ENCODE assay signal across 8 cellular contexts in the genomic region with DNA sequence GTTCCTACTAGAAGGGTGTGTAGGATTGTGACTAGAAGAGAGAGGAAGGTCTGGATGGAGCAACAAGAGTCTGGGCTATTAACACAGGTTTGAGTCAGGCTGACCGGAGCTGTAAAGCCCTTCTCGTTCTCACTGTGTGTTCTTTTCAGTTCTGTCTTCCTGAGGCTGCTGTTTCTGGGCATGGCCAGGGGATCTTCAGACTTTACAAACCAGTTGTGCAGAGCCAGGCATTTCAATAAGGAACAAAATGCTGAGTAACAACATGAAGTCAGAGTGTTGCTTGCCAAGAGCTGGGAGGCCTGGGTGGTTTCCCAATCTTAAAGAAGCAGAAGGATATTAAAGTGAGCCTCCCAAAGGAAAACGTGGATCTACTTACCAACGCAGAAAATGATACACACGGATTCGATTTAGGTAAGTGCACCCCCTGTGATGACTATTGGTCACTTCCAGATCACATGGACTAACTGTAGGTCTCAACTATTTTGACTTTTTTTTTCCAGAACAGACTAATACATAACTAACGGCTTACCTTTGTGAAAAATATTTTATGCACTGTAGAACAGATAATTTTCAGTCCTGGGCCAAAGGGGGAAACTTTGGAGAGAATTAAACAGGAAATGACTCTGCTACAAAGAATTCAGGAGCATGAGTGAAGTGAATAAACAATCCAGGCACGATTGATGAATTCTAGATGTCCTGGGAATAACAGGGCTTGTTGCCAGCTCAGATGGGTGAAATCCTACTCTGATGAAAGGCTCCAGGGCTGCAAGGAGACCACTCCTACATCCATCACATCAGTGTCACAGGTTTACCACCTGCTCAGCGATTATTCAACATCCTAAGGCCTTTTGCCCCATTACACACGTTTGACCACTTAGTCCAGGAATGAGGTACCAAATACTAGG.
DNase-seq lines count a peak whose midpoint lies in the region; ATAC-seq and TF ChIP-seq lines count a peak whose summit lies in the region.

No MANE protein-coding gene starts in this region.

- TF ChIP-seq CTCF in prostate gland (IDR thresholded peaks at IDR 0.05) = peak in 1 of 4 experiments; percentile 17

- peak; percentile 64 for ATAC-seq in HG03039 (IDR thresholded peaks at IDR 0.05; ENCODE audit: unreplicated experiment)
- peak; percentile 92 for ATAC-seq in Right ventricle myocardium inferior
- no peak for ATAC-seq in HG03565 (IDR thresholded peaks at IDR 0.05; ENCODE audit: unreplicated experiment)

- DNase-seq in UCSD-AML1 (lab: John Stamatoyannopoulos, UW; ENCODE audit: unreplicated experiment) (peak; percentile 35), Right ventricle myocardium inferior (ENCODE audit: missing footprints) (peak; percentile 75), prostate gland (ENCODE audit: low spot score) (peak; percentile 86), NCI-H510A treated with DMSO at 0.1 percent for 48 hours (lab: John Stamatoyannopoulos, UW) (no peak)
- no peak for DNase-seq in central memory CD4-positive, alpha-beta T cell

- H3K4me1 ChIP-seq in BLaER1 treated with 17β-estradiol and CSF1 and Interleukin-3, amounts not matched to agents 10 nM and 100 nM = peaks cover 14 to 98% (median 53%) of the 10 kb centered on the region in 10 experiments; a peak in 18 of 20 replicates
- H3K4me1 ChIP-seq in prostate gland (replicated peaks) = no peaks in the 10 kb centered on the region

- intact Hi-C loops in Right ventricle myocardium inferior (cut with DNase I) = loop anchor here (2.0 kb wide), 1 partner anchor 131 kb away; a partner anchor contains a TSS
- intact Hi-C loops in prostate gland (cut with DNase I) = loop anchor here (5.0 to 10.0 kb wide), 2 partner anchors 131 to 219 kb away; a partner anchor contains a TSS

- no peak for TF ChIP-seq POLR2A in prostate gland (IDR thresholded peaks at IDR 0.05)

- peak overlapping the region in 4 of 11 experiments; percentile 58 to 87 (median 72); a peak in 8 of 22 replicates for H3K9ac ChIP-seq in BLaER1 treated with 17β-estradiol and CSF1 and Interleukin-3, amounts not matched to agents 10 nM and 100 nM

- H3K27me3 ChIP-seq in BLaER1 treated with 17β-estradiol and CSF1 and Interleukin-3, amounts not matched to agents 10 nM and 100 nM = no peaks in the 10 kb centered on the region
- no peaks in the 10 kb centered on the region for H3K27me3 ChIP-seq in prostate gland (replicated peaks; ENCODE audit: insufficient read depth)

- 25% methylated on average over 10 of the region's 10 CpGs for WGBS in prostate gland

- H4K20me1 ChIP-seq in BLaER1 treated with 17β-estradiol and CSF1 and Interleukin-3, amounts not matched to agents 10 nM and 100 nM = no peaks in the 10 kb centered on the region

- 0 out of 22 replicates have a peak, but pooled peaks cover 0 to 3% (median 0%) of the 10 kb centered on the region in 11 experiments for H3K9me3 ChIP-seq in BLaER1 treated with 17β-estradiol and CSF1 and Interleukin-3, amounts not matched to agents 10 nM and 100 nM (replicated peaks in 1 of 11)
- no peaks in the 10 kb centered on the region for H3K9me3 ChIP-seq in prostate gland

- peaks cover 0 to 4% (median 0%) of the 10 kb centered on the region in 11 experiments; a peak in 1 of 22 replicates for H3K36me3 ChIP-seq in BLaER1 treated with 17β-estradiol and CSF1 and Interleukin-3, amounts not matched to agents 10 nM and 100 nM
- no peaks in the 10 kb centered on the region for H3K36me3 ChIP-seq in prostate gland

- H3K27ac ChIP-seq in BLaER1 treated with 17β-estradiol and CSF1 and Interleukin-3, amounts not matched to agents 10 nM and 100 nM = peak overlapping the region in 7 of 11 experiments; percentile 20 to 89 (median 77); a peak in 15 of 22 replicates
- peak overlapping the region; percentile 62 to 76 for H3K27ac ChIP-seq in prostate gland

- H3K4me3 ChIP-seq in BLaER1 treated with 17β-estradiol and CSF1 and Interleukin-3, amounts not matched to agents 10 nM and 100 nM = peak overlapping the region in 3 of 10 experiments; percentile 19 to 47 (median 41); a peak in 5 of 20 replicates
- no peak overlapping the region for H3K4me3 ChIP-seq in prostate gland

- H3K4me2 ChIP-seq in BLaER1 treated with 17β-estradiol and CSF1 and Interleukin-3, amounts not matched to agents 10 nM and 100 nM = peak overlapping the region in 7 of 11 experiments; percentile 12 to 96 (median 50); a peak in 13 of 22 replicates

Comparison
In these comparisons a context has a peak if more than half of its experiments do, and no peak if none do; other contexts are left out.
1. DNase-seq: peak in UCSD-AML1 (single experiment), Right ventricle myocardium inferior (single experiment) and prostate gland (single experiment); none in NCI-H510A treated with DMSO at 0.1 percent for 48 hours (single experiment) and central memory CD4-positive, alpha-beta T cell (single experiment).